ENCODE assay signal across 20 cellular contexts in genomic region chr1:24101796-24102580, GRCh38. TPM values are rescaled to one million over a fixed set of nuclear protein-coding genes. Genes with fewer than 3 reads are reported as not detected.
A peak's percentile ranks its signal among the peaks of the same experiment; 100 is the strongest.
DNase-seq lines count a peak whose midpoint lies in the region; ATAC-seq, FAIRE-seq and TF ChIP-seq lines count a peak whose summit lies in the region.
"Had no signal": no experiment of that assay in that cellular context is flagged by ENCODE, and none has a peak within 500 bp of the region (broad histone marks: within the 10 kb centered on the region; RNA-seq: fewer than 3 reads in every experiment).

No MANE protein-coding gene starts in this region.

- H3K27ac ChIP-seq in body of pancreas (peak overlapping the region in 3 of 4 donors; percentile 13 to 68 (median 66)), small intestine (ENCODE audit: low read depth in 1 of 2, low read length in 1 of 2) (no peak overlapping the region), spleen (no peak overlapping the region)
- H3K27ac ChIP-seq: C4-2B, parathyroid adenoma, vagina had no signal

- no peak for ATAC-seq in body of pancreas
- ATAC-seq in mucosa of descending colon: peak; percentile 75
- no peak for ATAC-seq in GM18909 (IDR thresholded peaks at IDR 0.05; ENCODE audit: poor library complexity, unreplicated experiment)
- ATAC-seq: activated CD4-positive, CD25-positive, alpha-beta regulatory T cell treated with anti-CD3 and anti-CD28 coated beads, Interleukin-2, amount 50 U/mL, for 24 hours had no signal

- TF ChIP-seq CTCF in body of pancreas (IDR thresholded peaks at IDR 0.05) (no peak), mucosa of descending colon (IDR thresholded peaks at IDR 0.05) (no peak), spleen (IDR thresholded peaks at IDR 0.05 in 8 of 11, conservative IDR thresholded peaks at IDR 0.05 in 3 of 11) (no peak)

- H3K27me3 ChIP-seq in body of pancreas (no peaks in the 10 kb centered on the region), small intestine (ENCODE audit: control insufficient read depth in 2 of 2, insufficient read depth in 2 of 2, low read length in 2 of 2) (no peaks in the 10 kb centered on the region), spleen (replicated peaks in 1 of 7) (no peaks in the 10 kb centered on the region)
- H3K27me3 ChIP-seq: vagina had no signal

- 73 to 85% methylated on average over 7 to 9 of the region's 9 CpGs for WGBS in body of pancreas, 2 donors
- 47 to 64% (median 61%) methylated on average over 9 of the region's 9 CpGs for WGBS in small intestine, 3 donors
- 77 to 86% (median 81%) methylated on average over 9 of the region's 9 CpGs for WGBS in spleen, 5 donors

- TF ChIP-seq POLR2A in body of pancreas (IDR thresholded peaks at IDR 0.05) (no peak), spleen (IDR thresholded peaks at IDR 0.05) (no peak)

- FAIRE-seq in small intestine (lab: Jason Lieb, UNC): no peak
- FAIRE-seq: colon, GM12891 had no signal

- H3K4me3 ChIP-seq in body of pancreas (no peak overlapping the region), mucosa of descending colon (no peak overlapping the region), small intestine (ENCODE audit: low read depth in 1 of 2, low read length in 2 of 2) (no peak overlapping the region), spleen (no peak overlapping the region)
- H3K4me3 ChIP-seq: vagina had no signal

- peak; percentile 14 to 57 for DNase-seq in SHP77 (lab: John Stamatoyannopoulos, UW)
- DNase-seq in SHP77 treated with DMSO at 0.1 percent for 48 hours (lab: John Stamatoyannopoulos, UW): no peak
- DNase-seq in body of pancreas: no peak
- DNase-seq in mucosa of descending colon: no peak
- DNase-seq in small intestine: peak; percentile 33
- DNase-seq in activated T-cell treated with anti-CD3 and anti-CD28 coated beads for 4 hours: no peak
- DNase-seq in spleen: no peak
- DNase-seq: activated T-cell treated with anti-CD3 and anti-CD28 coated beads, Interleukin-2, amount 50 U/mL, for 48 hours; NCI-H748 treated with DMSO at 0.1 percent for 48 hours; stimulated activated CD4-positive, alpha-beta T cell treated with anti-CD3 and anti-CD28 coated beads, Interleukin-4, amount 100 ng/mL, for 4 hours had no signal

- H3K4me1 ChIP-seq in body of pancreas: peaks cover 42% of the 10 kb centered on the region
- no peaks in the 10 kb centered on the region for H3K4me1 ChIP-seq in mucosa of descending colon (ENCODE audit: low read depth)
- H3K4me1 ChIP-seq in small intestine (ENCODE audit: control insufficient read depth in 2 of 2, insufficient read depth in 1 of 2, low read depth in 1 of 2, low read length in 1 of 2): peaks cover 0 to 8% of the 10 kb centered on the region in 2 donors
- no peaks in the 10 kb centered on the region for H3K4me1 ChIP-seq in spleen
- H3K4me1 ChIP-seq: parathyroid adenoma, vagina had no signal

- H3K9me3 ChIP-seq in body of pancreas (no peaks in the 10 kb centered on the region), mucosa of descending colon (no peaks in the 10 kb centered on the region), small intestine (ENCODE audit: control insufficient read depth, low read depth) (no peaks in the 10 kb centered on the region), spleen (no peaks in the 10 kb centered on the region)
- H3K9me3 ChIP-seq: vagina had no signal

- H3K36me3 ChIP-seq in body of pancreas (replicated peaks in 1 of 2; ENCODE audit: insufficient read depth in 1 of 2, low read depth in 2 of 2) (no peaks in the 10 kb centered on the region), mucosa of descending colon (ENCODE audit: low read depth) (no peaks in the 10 kb centered on the region), small intestine (ENCODE audit: control insufficient read depth in 2 of 2, insufficient read depth in 2 of 2, low read length in 2 of 2) (no peaks in the 10 kb centered on the region), spleen (no peaks in the 10 kb centered on the region)
- H3K36me3 ChIP-seq: vagina had no signal

- intact Hi-C loops in body of pancreas (cut with DNase I) (no loop called here), mucosa of descending colon (cut with DNase I, micrococcal nuclease) (no loop called here), spleen (cut with DNase I; ENCODE audit: low total_unique reads) (no loop called here)

RNA-seq across cellular contexts. Expression of gene MYOM3, which starts 9.9 kb away (rescaled TPM):
- 1 to 10 TPM; 2.3 to 4.3 TPM for total RNA-seq in body of pancreas
- 1 to 10 TPM; 2.6 to 3.4 (median 2.7) TPM for total RNA-seq in mucosa of descending colon
- 1 to 10 TPM; 1.7 to 5.8 (median 5.7) TPM for polyA plus RNA-seq in small intestine
- total RNA-seq in spleen: not detected
- polyA plus RNA-seq in spleen: under 1 TPM; 0.02 to 0.06 (median 0.06) TPM
- total RNA-seq: A673, fibroblast of villous mesenchyme, H4 had no signal

RNA-seq across cellular contexts. Expression of gene IL22RA1, which starts 41.0 kb away (rescaled TPM):
- total RNA-seq in body of pancreas (100 to 1,000 TPM in 1 of 2 donors, 10 to 100 TPM in 1; 49.1 to 133 TPM), mucosa of descending colon (10 to 100 TPM; 13.8 to 43.1 (median 28.2) TPM), spleen (not detected)
- polyA plus RNA-seq in small intestine (10 to 100 TPM; 16.3 to 29.1 (median 21.3) TPM), spleen (not detected)
- total RNA-seq: fibroblast of villous mesenchyme had no signal

Comparison
In these comparisons a context has a peak if more than half of its experiments do, and no peak if none do; other contexts are left out.
1. DNase-seq: peak in SHP77 (2 of 2) and small intestine (single experiment); none in SHP77 treated with DMSO at 0.1 percent for 48 hours (single experiment), body of pancreas (0 of 4), mucosa of descending colon (0 of 3), activated T-cell treated with anti-CD3 and anti-CD28 coated beads for 4 hours (single experiment) and spleen (single experiment).
2. H3K27ac ChIP-seq: peak in body of pancreas (3 of 4); none in small intestine (0 of 2) and spleen (0 of 8).
3. RNA of gene IL22RA1, which starts 41.0 kb away (total RNA-seq): 49.1 to 133 TPM in body of pancreas and 13.8 to 43.1 TPM in mucosa of descending colon; not detected in spleen; every median in the first group is over 10 times any median in the second.